In the genomic region with DNA sequence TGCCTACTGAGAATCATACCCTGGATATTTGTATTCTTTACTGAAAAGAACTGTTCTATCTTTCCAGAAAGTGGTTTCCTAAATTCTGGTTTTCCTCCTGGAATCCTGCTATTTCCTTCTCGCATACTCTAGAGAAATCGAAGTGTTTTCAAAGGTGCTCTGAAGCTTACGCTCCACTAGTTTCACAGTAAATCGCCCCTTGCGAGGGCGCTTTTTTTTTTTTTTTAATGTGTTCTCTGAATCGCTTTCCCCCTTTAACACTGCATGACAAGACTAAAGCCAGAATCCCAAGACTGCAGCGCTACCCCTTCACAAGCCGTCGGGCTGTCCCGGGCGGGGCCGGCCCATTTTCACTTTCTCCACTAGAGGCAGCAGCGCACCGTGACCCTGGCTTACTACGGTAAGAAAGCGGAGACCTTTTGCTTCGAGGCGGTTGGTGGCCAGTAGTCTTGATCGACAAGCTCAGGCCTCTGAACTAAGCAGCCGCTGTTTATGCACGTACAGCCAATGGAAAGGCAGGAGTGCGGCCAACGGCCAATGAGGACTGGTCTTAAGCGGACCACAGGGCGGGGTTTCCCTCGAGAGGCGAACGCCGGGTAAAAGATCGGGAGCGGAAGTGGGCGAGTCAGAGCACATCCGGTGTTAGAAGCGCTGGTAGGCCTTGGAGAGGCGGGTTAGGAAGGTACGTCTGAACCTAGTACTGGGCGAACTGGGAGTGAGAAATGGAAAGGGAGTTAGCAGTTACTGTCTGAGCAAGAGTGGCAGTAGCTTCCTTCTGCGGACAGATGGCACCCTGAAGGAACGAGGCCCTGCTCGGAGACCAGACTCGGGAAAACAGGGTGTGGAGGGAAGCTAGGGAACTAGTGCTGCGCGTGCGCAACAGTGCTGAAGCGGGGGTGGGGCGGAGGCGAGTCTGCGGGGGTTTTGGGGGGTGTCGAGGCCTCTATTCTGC, we compare ENCODE assay signal across 1 cellular context.
TF ChIP-seq lines count a peak whose summit lies in the region.

A gene with protein sequence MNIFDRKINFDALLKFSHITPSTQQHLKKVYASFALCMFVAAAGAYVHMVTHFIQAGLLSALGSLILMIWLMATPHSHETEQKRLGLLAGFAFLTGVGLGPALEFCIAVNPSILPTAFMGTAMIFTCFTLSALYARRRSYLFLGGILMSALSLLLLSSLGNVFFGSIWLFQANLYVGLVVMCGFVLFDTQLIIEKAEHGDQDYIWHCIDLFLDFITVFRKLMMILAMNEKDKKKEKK (plus strand): TSS at position 628 of the 952 bp plus-strand sequence. CDS start 10,937 bp downstream, outside the sequence.

TF ChIP-seq in GM12878, 131 proteins besides CTCF, POLR2A, EP300 and RAD21 (continued from another document and continues in another):
- TF ChIP-seq, protein P1, sequence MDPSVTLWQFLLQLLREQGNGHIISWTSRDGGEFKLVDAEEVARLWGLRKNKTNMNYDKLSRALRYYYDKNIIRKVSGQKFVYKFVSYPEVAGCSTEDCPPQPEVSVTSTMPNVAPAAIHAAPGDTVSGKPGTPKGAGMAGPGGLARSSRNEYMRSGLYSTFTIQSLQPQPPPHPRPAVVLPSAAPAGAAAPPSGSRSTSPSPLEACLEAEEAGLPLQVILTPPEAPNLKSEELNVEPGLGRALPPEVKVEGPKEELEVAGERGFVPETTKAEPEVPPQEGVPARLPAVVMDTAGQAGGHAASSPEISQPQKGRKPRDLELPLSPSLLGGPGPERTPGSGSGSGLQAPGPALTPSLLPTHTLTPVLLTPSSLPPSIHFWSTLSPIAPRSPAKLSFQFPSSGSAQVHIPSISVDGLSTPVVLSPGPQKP (IDR thresholded peaks at IDR 0.05; ENCODE audit: low read depth, low read length): peak; percentile 87
- TF ChIP-seq NR2F1 (conservative IDR thresholded peaks at IDR 0.05) (peak; percentile 89), FOS (IDR thresholded peaks at IDR 0.05; ENCODE audit: borderline replicate concordance, extremely low read depth, insufficient read length) (peak; percentile 43), CEBPB (IDR thresholded peaks at IDR 0.05; ENCODE audit: borderline replicate concordance in 1 of 2, low read depth in 2 of 2, low read length in 2 of 2) (no peak), ZNF384 (IDR thresholded peaks at IDR 0.05; ENCODE audit: borderline replicate concordance, low read depth, low read length) (no peak), ZNF622 (IDR thresholded peaks at IDR 0.05) (no peak), SRF (IDR thresholded peaks at IDR 0.05; ENCODE audit: low read depth in 2 of 2, low read length in 2 of 2) (peak; percentile 27 to 68; a peak in 1 of 4 replicates), TCF3 (IDR thresholded peaks at IDR 0.05; ENCODE audit: borderline replicate concordance, insufficient read depth, low read depth, low read length) (peak; percentile 85; the same call in 1 of the 2 replicates), YBX1 (IDR thresholded peaks at IDR 0.05) (no peak), SMAD1 (IDR thresholded peaks at IDR 0.05; ENCODE audit: low read depth, partially characterized antibody) (peak; percentile 94), ETV6 (conservative IDR thresholded peaks at IDR 0.05 in 1 of 2, IDR thresholded peaks at IDR 0.05 in 1 of 2; ENCODE audit: borderline replicate concordance in 1 of 2, low read depth in 1 of 2) (peak in 1 of 2 experiments; percentile 51; a peak in 1 of 4 replicates), CBX5 (IDR thresholded peaks at IDR 0.05; ENCODE audit: low read depth) (0 out of 2 replicates have a peak, but pooled peaks have one; percentile 20), RUNX3 (IDR thresholded peaks at IDR 0.05; ENCODE audit: low read length) (peak; percentile 78), POU2F2 (IDR thresholded peaks at IDR 0.05; ENCODE audit: borderline replicate concordance, low read depth, low read length) (peak; percentile 97), BMI1 (IDR thresholded peaks at IDR 0.05; ENCODE audit: borderline replicate concordance) (no peak), EGR1 (IDR thresholded peaks at IDR 0.05; ENCODE audit: borderline replicate concordance in 1 of 2, low read depth in 2 of 2, low read length in 2 of 2) (peak; percentile 53 to 95), MEF2A (IDR thresholded peaks at IDR 0.05; ENCODE audit: insufficient read depth, low read depth, low read length) (0 out of 2 replicates have a peak, but pooled peaks have one; percentile 41), ASH2L (IDR thresholded peaks at IDR 0.05; ENCODE audit: borderline replicate concordance, low read depth) (no peak), SMARCA5 (IDR thresholded peaks at IDR 0.05) (peak; percentile 77), POLR2AphosphoS5 (IDR thresholded peaks at IDR 0.05; ENCODE audit: low read length) (peak; percentile 100), FOXM1 (IDR thresholded peaks at IDR 0.05; ENCODE audit: low read depth, low read length) (peak; percentile 44; the same call in 1 of the 2 replicates), IKZF1 (conservative IDR thresholded peaks at IDR 0.05) (peak; percentile 79), NR2C1 (IDR thresholded peaks at IDR 0.05) (peak; percentile 75; the same call in 1 of the 2 replicates), CREM (IDR thresholded peaks at IDR 0.05; ENCODE audit: low read depth) (peak; percentile 54; the same call in 1 of the 2 replicates), SMAD5 (IDR thresholded peaks at IDR 0.05; ENCODE audit: low read depth) (peak; percentile 98), MYB (IDR thresholded peaks at IDR 0.05; ENCODE audit: borderline replicate concordance, low read depth, low read length) (peak; percentile 88; the same call in 1 of the 2 replicates), IKZF2 (IDR thresholded peaks at IDR 0.05) (peak; percentile 54 to 62; a peak in 1 of 4 replicates), HDGF (IDR thresholded peaks at IDR 0.05) (peak; percentile 68; the same call in 1 of the 2 replicates)
- TF ChIP-seq, protein P2, sequence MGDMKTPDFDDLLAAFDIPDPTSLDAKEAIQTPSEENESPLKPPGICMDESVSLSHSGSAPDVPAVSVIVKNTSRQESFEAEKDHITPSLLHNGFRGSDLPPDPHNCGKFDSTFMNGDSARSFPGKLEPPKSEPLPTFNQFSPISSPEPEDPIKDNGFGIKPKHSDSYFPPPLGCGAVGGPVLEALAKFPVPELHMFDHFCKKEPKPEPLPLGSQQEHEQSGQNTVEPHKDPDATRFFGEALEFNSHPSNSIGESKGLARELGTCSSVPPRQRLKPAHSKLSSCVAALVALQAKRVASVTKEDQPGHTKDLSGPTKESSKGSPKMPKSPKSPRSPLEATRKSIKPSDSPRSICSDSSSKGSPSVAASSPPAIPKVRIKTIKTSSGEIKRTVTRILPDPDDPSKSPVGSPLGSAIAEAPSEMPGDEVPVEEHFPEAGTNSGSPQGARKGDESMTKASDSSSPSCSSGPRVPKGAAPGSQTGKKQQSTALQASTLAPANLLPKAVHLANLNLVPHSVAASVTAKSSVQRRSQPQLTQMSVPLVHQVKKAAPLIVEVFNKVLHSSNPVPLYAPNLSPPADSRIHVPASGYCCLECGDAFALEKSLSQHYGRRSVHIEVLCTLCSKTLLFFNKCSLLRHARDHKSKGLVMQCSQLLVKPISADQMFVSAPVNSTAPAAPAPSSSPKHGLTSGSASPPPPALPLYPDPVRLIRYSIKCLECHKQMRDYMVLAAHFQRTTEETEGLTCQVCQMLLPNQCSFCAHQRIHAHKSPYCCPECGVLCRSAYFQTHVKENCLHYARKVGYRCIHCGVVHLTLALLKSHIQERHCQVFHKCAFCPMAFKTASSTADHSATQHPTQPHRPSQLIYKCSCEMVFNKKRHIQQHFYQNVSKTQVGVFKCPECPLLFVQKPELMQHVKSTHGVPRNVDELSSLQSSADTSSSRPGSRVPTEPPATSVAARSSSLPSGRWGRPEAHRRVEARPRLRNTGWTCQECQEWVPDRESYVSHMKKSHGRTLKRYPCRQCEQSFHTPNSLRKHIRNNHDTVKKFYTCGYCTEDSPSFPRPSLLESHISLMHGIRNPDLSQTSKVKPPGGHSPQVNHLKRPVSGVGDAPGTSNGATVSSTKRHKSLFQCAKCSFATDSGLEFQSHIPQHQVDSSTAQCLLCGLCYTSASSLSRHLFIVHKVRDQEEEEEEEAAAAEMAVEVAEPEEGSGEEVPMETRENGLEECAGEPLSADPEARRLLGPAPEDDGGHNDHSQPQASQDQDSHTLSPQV (IDR thresholded peaks at IDR 0.05): no peak
- TF ChIP-seq, protein P3, sequence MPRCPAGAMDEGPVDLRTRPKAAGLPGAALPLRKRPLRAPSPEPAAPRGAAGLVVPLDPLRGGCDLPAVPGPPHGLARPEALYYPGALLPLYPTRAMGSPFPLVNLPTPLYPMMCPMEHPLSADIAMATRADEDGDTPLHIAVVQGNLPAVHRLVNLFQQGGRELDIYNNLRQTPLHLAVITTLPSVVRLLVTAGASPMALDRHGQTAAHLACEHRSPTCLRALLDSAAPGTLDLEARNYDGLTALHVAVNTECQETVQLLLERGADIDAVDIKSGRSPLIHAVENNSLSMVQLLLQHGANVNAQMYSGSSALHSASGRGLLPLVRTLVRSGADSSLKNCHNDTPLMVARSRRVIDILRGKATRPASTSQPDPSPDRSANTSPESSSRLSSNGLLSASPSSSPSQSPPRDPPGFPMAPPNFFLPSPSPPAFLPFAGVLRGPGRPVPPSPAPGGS (IDR thresholded peaks at IDR 0.05; ENCODE audit: borderline replicate concordance, insufficient read depth, low read depth, low read length, poor library complexity, severe bottlenecking): no peak
- TF ChIP-seq, protein P4, sequence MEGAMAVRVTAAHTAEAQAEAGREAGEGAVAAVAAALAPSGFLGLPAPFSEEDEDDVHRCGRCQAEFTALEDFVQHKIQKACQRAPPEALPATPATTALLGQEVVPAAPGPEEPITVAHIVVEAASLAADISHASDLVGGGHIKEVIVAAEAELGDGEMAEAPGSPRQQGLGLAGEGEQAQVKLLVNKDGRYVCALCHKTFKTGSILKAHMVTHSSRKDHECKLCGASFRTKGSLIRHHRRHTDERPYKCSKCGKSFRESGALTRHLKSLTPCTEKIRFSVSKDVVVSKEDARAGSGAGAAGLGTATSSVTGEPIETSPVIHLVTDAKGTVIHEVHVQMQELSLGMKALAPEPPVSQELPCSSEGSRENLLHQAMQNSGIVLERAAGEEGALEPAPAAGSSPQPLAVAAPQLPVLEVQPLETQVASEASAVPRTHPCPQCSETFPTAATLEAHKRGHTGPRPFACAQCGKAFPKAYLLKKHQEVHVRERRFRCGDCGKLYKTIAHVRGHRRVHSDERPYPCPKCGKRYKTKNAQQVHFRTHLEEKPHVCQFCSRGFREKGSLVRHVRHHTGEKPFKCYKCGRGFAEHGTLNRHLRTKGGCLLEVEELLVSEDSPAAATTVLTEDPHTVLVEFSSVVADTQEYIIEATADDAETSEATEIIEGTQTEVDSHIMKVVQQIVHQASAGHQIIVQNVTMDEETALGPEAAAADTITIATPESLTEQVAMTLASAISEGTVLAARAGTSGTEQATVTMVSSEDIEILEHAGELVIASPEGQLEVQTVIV (IDR thresholded peaks at IDR 0.05; ENCODE audit: borderline replicate concordance, partially characterized antibody): peak; percentile 68
- TF ChIP-seq, protein P5, sequence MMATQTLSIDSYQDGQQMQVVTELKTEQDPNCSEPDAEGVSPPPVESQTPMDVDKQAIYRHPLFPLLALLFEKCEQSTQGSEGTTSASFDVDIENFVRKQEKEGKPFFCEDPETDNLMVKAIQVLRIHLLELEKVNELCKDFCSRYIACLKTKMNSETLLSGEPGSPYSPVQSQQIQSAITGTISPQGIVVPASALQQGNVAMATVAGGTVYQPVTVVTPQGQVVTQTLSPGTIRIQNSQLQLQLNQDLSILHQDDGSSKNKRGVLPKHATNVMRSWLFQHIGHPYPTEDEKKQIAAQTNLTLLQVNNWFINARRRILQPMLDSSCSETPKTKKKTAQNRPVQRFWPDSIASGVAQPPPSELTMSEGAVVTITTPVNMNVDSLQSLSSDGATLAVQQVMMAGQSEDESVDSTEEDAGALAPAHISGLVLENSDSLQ (IDR thresholded peaks at IDR 0.05): peak; percentile 97
- TF ChIP-seq, protein P6, sequence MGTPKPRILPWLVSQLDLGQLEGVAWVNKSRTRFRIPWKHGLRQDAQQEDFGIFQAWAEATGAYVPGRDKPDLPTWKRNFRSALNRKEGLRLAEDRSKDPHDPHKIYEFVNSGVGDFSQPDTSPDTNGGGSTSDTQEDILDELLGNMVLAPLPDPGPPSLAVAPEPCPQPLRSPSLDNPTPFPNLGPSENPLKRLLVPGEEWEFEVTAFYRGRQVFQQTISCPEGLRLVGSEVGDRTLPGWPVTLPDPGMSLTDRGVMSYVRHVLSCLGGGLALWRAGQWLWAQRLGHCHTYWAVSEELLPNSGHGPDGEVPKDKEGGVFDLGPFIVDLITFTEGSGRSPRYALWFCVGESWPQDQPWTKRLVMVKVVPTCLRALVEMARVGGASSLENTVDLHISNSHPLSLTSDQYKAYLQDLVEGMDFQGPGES (IDR thresholded peaks at IDR 0.05): peak; percentile 64
- TF ChIP-seq, protein P7, sequence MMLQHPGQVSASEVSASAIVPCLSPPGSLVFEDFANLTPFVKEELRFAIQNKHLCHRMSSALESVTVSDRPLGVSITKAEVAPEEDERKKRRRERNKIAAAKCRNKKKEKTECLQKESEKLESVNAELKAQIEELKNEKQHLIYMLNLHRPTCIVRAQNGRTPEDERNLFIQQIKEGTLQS (IDR thresholded peaks at IDR 0.05; ENCODE audit: borderline replicate concordance, extremely low read depth, low read depth, low read length): no peak
- TF ChIP-seq, protein P8, sequence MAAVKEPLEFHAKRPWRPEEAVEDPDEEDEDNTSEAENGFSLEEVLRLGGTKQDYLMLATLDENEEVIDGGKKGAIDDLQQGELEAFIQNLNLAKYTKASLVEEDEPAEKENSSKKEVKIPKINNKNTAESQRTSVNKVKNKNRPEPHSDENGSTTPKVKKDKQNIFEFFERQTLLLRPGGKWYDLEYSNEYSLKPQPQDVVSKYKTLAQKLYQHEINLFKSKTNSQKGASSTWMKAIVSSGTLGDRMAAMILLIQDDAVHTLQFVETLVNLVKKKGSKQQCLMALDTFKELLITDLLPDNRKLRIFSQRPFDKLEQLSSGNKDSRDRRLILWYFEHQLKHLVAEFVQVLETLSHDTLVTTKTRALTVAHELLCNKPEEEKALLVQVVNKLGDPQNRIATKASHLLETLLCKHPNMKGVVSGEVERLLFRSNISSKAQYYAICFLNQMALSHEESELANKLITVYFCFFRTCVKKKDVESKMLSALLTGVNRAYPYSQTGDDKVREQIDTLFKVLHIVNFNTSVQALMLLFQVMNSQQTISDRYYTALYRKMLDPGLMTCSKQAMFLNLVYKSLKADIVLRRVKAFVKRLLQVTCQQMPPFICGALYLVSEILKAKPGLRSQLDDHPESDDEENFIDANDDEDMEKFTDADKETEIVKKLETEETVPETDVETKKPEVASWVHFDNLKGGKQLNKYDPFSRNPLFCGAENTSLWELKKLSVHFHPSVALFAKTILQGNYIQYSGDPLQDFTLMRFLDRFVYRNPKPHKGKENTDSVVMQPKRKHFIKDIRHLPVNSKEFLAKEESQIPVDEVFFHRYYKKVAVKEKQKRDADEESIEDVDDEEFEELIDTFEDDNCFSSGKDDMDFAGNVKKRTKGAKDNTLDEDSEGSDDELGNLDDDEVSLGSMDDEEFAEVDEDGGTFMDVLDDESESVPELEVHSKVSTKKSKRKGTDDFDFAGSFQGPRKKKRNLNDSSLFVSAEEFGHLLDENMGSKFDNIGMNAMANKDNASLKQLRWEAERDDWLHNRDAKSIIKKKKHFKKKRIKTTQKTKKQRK (IDR thresholded peaks at IDR 0.05; ENCODE audit: low read depth, low read length): 0 out of 2 replicates have a peak, but pooled peaks have one; percentile 11
- TF ChIP-seq, protein P9, sequence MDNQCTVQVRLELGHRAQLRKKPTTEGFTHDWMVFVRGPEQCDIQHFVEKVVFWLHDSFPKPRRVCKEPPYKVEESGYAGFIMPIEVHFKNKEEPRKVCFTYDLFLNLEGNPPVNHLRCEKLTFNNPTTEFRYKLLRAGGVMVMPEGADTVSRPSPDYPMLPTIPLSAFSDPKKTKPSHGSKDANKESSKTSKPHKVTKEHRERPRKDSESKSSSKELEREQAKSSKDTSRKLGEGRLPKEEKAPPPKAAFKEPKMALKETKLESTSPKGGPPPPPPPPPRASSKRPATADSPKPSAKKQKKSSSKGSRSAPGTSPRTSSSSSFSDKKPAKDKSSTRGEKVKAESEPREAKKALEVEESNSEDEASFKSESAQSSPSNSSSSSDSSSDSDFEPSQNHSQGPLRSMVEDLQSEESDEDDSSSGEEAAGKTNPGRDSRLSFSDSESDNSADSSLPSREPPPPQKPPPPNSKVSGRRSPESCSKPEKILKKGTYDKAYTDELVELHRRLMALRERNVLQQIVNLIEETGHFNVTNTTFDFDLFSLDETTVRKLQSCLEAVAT (IDR thresholded peaks at IDR 0.05): peak; percentile 100
